Comparison of ENCODE assay signal across 2 cellular contexts in genomic region chr5:103243665-103244064, GRCh38.
TF ChIP-seq lines count a peak whose summit lies in the region.

No MANE protein-coding gene starts in this region.

TF ChIP-seq in IMR-90, 13 proteins besides CTCF, POLR2A, EP300 and RAD21:
- TF ChIP-seq CEBPB (IDR thresholded peaks at IDR 0.05; ENCODE audit: low read depth, low read length) = no peak
- TF ChIP-seq NFE2L2 (IDR thresholded peaks at IDR 0.05; ENCODE audit: low read depth, low read length) = no peak
- TF ChIP-seq MAZ (IDR thresholded peaks at IDR 0.05; ENCODE audit: borderline replicate concordance, low read depth, low read length) = no peak
- TF ChIP-seq MAFK (IDR thresholded peaks at IDR 0.05; ENCODE audit: low read depth, low read length) = no peak
- no peak for TF ChIP-seq FOS (IDR thresholded peaks at IDR 0.05; ENCODE audit: low read depth, low read length)
- no peak for TF ChIP-seq CHD1 (IDR thresholded peaks at IDR 0.05; ENCODE audit: low read depth, low read length)
- TF ChIP-seq SMC3 (IDR thresholded peaks at IDR 0.05; ENCODE audit: low read depth, low read length) = no peak
- TF ChIP-seq MXI1 (IDR thresholded peaks at IDR 0.05; ENCODE audit: borderline replicate concordance, low read depth, low read length) = no peak
- no peak for TF ChIP-seq RCOR1 (IDR thresholded peaks at IDR 0.05; ENCODE audit: insufficient replicate concordance, low read length)
- TF ChIP-seq USF2 (IDR thresholded peaks at IDR 0.05; ENCODE audit: low read depth, low read length) = no peak
- TF ChIP-seq BHLHE40 (IDR thresholded peaks at IDR 0.05; ENCODE audit: low read depth, low read length) = no peak
- TF ChIP-seq RFX5 (IDR thresholded peaks at IDR 0.05; ENCODE audit: low read depth, low read length) = no peak
- no peak for TF ChIP-seq ELK1 (IDR thresholded peaks at IDR 0.05; ENCODE audit: borderline replicate concordance, low read depth, low read length)

TF ChIP-seq in K562, 482 proteins besides CTCF, POLR2A, EP300 and RAD21:
- TF ChIP-seq PML (IDR thresholded peaks at IDR 0.05; ENCODE audit: low read length) = no peak
- TF ChIP-seq ARHGAP35 (IDR thresholded peaks at IDR 0.05; ENCODE audit: partially characterized antibody) = no peak
- TF ChIP-seq ZNF655 (CRISPR knock-in tag; IDR thresholded peaks at IDR 0.05) = no peak
- peak; percentile 64 to 70; a peak in 3 of 4 replicates for TF ChIP-seq KDM1A (IDR thresholded peaks at IDR 0.05)
- TF ChIP-seq ZNF778 (CRISPR knock-in tag; IDR thresholded peaks at IDR 0.05) = no peak
- no peak for TF ChIP-seq NUFIP1 (IDR thresholded peaks at IDR 0.05; ENCODE audit: partially characterized antibody)
- TF ChIP-seq RCOR1 (IDR thresholded peaks at IDR 0.05; ENCODE audit: borderline replicate concordance in 1 of 2, low read depth in 2 of 2, low read length in 2 of 2) = 0 out of 4 replicates have a peak, but pooled peaks of 1 of the 2 experiments have one; percentile 24
- no peak for TF ChIP-seq ZNF444 (CRISPR knock-in tag; IDR thresholded peaks at IDR 0.05)
- TF ChIP-seq ZNF253 (CRISPR knock-in tag; conservative IDR thresholded peaks at IDR 0.05) = no peak
- TF ChIP-seq NR2C2 (CRISPR knock-in tag; IDR thresholded peaks at IDR 0.05) = no peak
- TF ChIP-seq NR2C2 (tag; IDR thresholded peaks at IDR 0.05) = no peak
- TF ChIP-seq SMARCE1 (IDR thresholded peaks at IDR 0.05) = no peak
